20 cellular contexts compared by ENCODE assay signal in the genomic region with DNA sequence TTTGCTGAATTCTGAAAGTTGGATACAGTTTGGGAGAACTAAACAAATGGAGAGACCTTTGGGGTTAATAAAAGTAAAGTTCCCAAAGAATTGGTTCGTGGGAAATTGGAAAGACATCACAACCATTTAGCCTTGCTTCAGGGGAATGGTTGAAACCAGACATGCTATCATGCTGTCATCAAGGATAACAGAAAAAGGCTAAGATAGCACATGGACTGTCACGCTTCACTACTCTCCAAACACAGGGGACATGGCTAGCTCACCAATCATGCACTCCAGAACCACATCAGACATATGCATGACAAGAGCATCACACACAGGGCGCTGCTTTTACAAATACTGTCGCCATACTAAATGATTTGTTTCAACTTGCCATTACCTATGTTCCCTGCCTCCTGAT.
DNase-seq lines count a peak whose midpoint lies in the region; ATAC-seq and TF ChIP-seq lines count a peak whose summit lies in the region.
"Had no signal": no experiment of that assay in that cellular context is flagged by ENCODE, and none has a peak within 500 bp of the region (broad histone marks: within the 10 kb centered on the region; RNA-seq: fewer than 3 reads in every experiment).

No MANE protein-coding gene starts in this region.

- H3K4me3 ChIP-seq in BE2C (ENCODE audit: low read depth, low read length) (peak overlapping the region; percentile 42), A673 (ENCODE audit: low read depth, low read length, poor library complexity, severe bottlenecking) (no peak overlapping the region)
- H3K4me3 ChIP-seq: MG63, PC-9 had no signal

- CTCF ChIA-PET in A673 (lab: Charles Lee) = no interaction called here

- H3K36me3 ChIP-seq in BE2C = no peaks in the 10 kb centered on the region
- no peaks in the 10 kb centered on the region for H3K36me3 ChIP-seq in A673 (ENCODE audit: insufficient read depth, low read length, poor library complexity, severe bottlenecking)
- H3K36me3 ChIP-seq: MG63 had no signal

- H3K27ac ChIP-seq in A673 (ENCODE audit: low read depth, low read length, poor library complexity, severe bottlenecking) = no peak overlapping the region
- H3K27ac ChIP-seq: PC-9 had no signal

- intact Hi-C loops in A673 (cut with micrococcal nuclease; ENCODE audit: unreplicated experiment) = no loop called here

- H3K4me1 ChIP-seq in BE2C (peaks cover 5% of the 10 kb centered on the region), A673 (ENCODE audit: insufficient read depth, low read length, poor library complexity, severe bottlenecking) (no peaks in the 10 kb centered on the region)

- H3K27me3 ChIP-seq in BE2C (no peaks in the 10 kb centered on the region), A673 (replicated peaks; ENCODE audit: insufficient read depth, low read depth, low read length, poor library complexity) (no peaks in the 10 kb centered on the region)
- H3K27me3 ChIP-seq: MG63 had no signal

- no peak for ATAC-seq in GM21737 (IDR thresholded peaks at IDR 0.05; ENCODE audit: unreplicated experiment)

- DNase-seq in BE2C = peak; percentile 81
- DNase-seq in COLO668 (lab: John Stamatoyannopoulos, UW; ENCODE audit: unreplicated experiment) = peak; percentile 58
- peak; percentile 91 for DNase-seq in NCI-H2107 treated with DMSO at 0.1 percent for 48 hours (lab: John Stamatoyannopoulos, UW; ENCODE audit: unreplicated experiment)
- peak; percentile 86 for DNase-seq in SW480 (ENCODE audit: low spot score)
- no peak for DNase-seq in A673 (ENCODE audit: low spot score)
- no peak for DNase-seq in G401 (ENCODE audit: low spot score)
- no peak for DNase-seq in medulla oblongata (ENCODE audit: extremely low spot score)
- DNase-seq: ACHN; AML-193; CD4-positive, alpha-beta T cell; IMR-90; Karpas-422; MG63; NCI-H1092 treated with DMSO at 0.1 percent for 48 hours; NCI-H1694 treated with DMSO at 0.1 percent for 48 hours; NCI-H526; PC-9; T-helper 1 cell; T1000 had no signal

- H3K9me3 ChIP-seq in BE2C (no peaks in the 10 kb centered on the region), A673 (ENCODE audit: low read depth, low read length, poor library complexity, severe bottlenecking) (no peaks in the 10 kb centered on the region)
- H3K9me3 ChIP-seq: MG63 had no signal

- peak; percentile 43 for TF ChIP-seq CTCF in BE2C (IDR thresholded peaks at IDR 0.05; ENCODE audit: low read depth, low read length)
- no peak for TF ChIP-seq CTCF in A673 (conservative IDR thresholded peaks at IDR 0.05; ENCODE audit: low read depth, low read length)

- in situ Hi-C loops in G401 (cut with HindIII; ENCODE audit: low sequenced_read_pairs) = no loop called here

- POLR2A ChIA-PET in A673 (lab: Charles Lee; ENCODE audit: low non-redundant PET) = no interaction called here

- no TSS peak for BruUV-seq in A673 (replicated peaks; lab: Mats Ljungman, UMichigan)

Comparison
In these comparisons a context has a peak if more than half of its experiments do, and no peak if none do; other contexts are left out.
1. DNase-seq: peak in BE2C (single experiment), COLO668 (single experiment), NCI-H2107 treated with DMSO at 0.1 percent for 48 hours (single experiment) and SW480 (single experiment); none in A673 (single experiment), G401 (single experiment) and medulla oblongata (single experiment).